In the genomic region with DNA sequence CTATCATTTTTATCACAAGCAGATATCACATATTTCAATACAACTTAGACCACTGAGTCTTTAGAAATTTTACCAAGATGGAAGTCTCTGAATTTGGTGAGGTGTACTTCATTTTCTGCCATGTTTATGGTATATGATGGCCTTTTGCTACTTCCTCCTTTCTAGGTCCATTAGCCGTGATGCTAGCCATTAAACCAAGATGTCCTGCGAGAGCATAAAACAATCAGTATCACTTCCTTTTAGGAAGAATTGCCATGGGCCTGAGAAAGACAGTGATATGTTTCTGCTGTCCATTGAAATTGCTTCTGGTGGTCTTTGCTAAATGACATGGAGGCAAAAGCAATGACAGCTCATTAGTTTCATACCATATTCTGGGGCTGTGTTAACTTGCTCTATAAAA, we compare ENCODE assay signal across 27 cellular contexts.
"Had no signal": no experiment of that assay in that cellular context is flagged by ENCODE, and none has a peak within 500 bp of the region (broad histone marks: within the 10 kb centered on the region; RNA-seq: fewer than 3 reads in every experiment).

No MANE protein-coding gene starts in this region.

- H3K27me3 Mint-ChIP-seq: naive thymus-derived CD8-positive, alpha-beta T cell; natural killer cell treated with Interleukin-12 subunit alpha and Interleukin-12 subunit beta and Interleukin-15 and Interleukin-18, amount 100 ng/mL, for 72 hours; stimulated activated naive B cell treated with anti-CD40 and anti-IgM and Interleukin-4, amounts not matched to agents 10 μg/mL and 1 μg/mL and 100 μg/mL, for 72 hours; stimulated activated naive CD8-positive, alpha-beta T cell treated with anti-CD3 and anti-CD28 coated beads, Interleukin-15, Interleukin-2, amounts not matched to agents 100 ng/mL and 50 ng/mL, for 24 hours had no signal

- H3K4me3 ChIP-seq: pancreas, prostate gland, right lobe of liver, sigmoid colon, stomach, thoracic aorta, thyroid gland, tibial nerve, upper lobe of right lung, uterus had no signal

- H3K9me3 Mint-ChIP-seq: nephron progenitor cell; neural crest cell; stimulated activated naive B cell treated with anti-CD40 and anti-IgM and Interleukin-4, amounts not matched to agents 10 μg/mL and 1 μg/mL and 100 μg/mL, for 72 hours had no signal

- H3K27me3 ChIP-seq: neutrophil, pancreas, right lobe of liver, sigmoid colon, stomach, thyroid gland, tibial nerve, upper lobe of right lung, uterus had no signal

- H3K9me3 ChIP-seq: neutrophil, pancreas, prostate gland, right lobe of liver, sigmoid colon, stomach, thoracic aorta, thyroid gland, tibial nerve, upper lobe of right lung, uterus had no signal

- H3K27ac Mint-ChIP-seq: naive thymus-derived CD8-positive, alpha-beta T cell; natural killer cell treated with Interleukin-12 subunit alpha and Interleukin-12 subunit beta and Interleukin-15 and Interleukin-18, amount 100 ng/mL, for 72 hours; nephron progenitor cell; stimulated activated effector memory CD8-positive, alpha-beta T cell treated with anti-CD3 and anti-CD28 coated beads, Interleukin-12 subunit alpha, Interleukin-12 subunit beta, amount 100 ng/mL, for 72 hours; stimulated activated naive B cell treated with anti-CD40 and anti-IgM and Interleukin-4, amounts not matched to agents 10 μg/mL and 1 μg/mL and 100 μg/mL, for 72 hours; stimulated activated naive CD8-positive, alpha-beta T cell treated with anti-CD3 and anti-CD28 coated beads, Interleukin-15, Interleukin-2, amounts not matched to agents 100 ng/mL and 50 ng/mL, for 24 hours had no signal

- H3K36me3 Mint-ChIP-seq: naive thymus-derived CD8-positive, alpha-beta T cell; stimulated activated effector memory CD8-positive, alpha-beta T cell treated with anti-CD3 and anti-CD28 coated beads, Interleukin-12 subunit alpha, Interleukin-12 subunit beta, amount 100 ng/mL, for 72 hours; stimulated activated naive B cell treated with anti-CD40 and anti-IgM and Interleukin-4, amounts not matched to agents 10 μg/mL and 1 μg/mL and 100 μg/mL, for 72 hours had no signal

- DNase-seq: naive thymus-derived CD8-positive, alpha-beta T cell; nephron progenitor cell; nucleus accumbens; pancreas; right cardiac atrium; right lobe of liver; sigmoid colon; small intestine; stimulated activated CD4-positive, alpha-beta T cell treated with anti-CD3 and anti-CD28 coated beads, Interleukin-15, amount 100 ng/mL, for 24 hours; stimulated activated CD4-positive, alpha-beta T cell treated with anti-CD3 and anti-CD28 coated beads, Interleukin-2, amount 100 ng/mL, for 24 hours; stimulated activated CD4-positive, alpha-beta T cell treated with anti-CD3 and anti-CD28 coated beads, Interleukin-2, amount 100 ng/mL, for 48 hours; stimulated activated CD4-positive, alpha-beta T cell treated with anti-CD3 and anti-CD28 coated beads, Interleukin-4, amount 100 ng/mL, for 24 hours; stimulated activated naive B cell treated with anti-CD40 and anti-IgM and Interleukin-4, amounts not matched to agents 10 μg/mL and 1 μg/mL and 100 μg/mL, for 72 hours; stimulated activated naive CD4-positive, alpha-beta T cell treated with Interleukin-2 at 50 U/mL for 16 hours; stomach; thyroid gland; trophoblast cell; upper lobe of right lung; uterus had no signal

- ATAC-seq: naive thymus-derived CD8-positive, alpha-beta T cell; natural killer cell treated with Interleukin-12 subunit alpha and Interleukin-12 subunit beta and Interleukin-15 and Interleukin-18, amount 100 ng/mL, for 72 hours; pancreas; right cardiac atrium; right lobe of liver; stimulated activated effector memory CD8-positive, alpha-beta T cell treated with anti-CD3 and anti-CD28 coated beads, Interleukin-12 subunit alpha, Interleukin-12 subunit beta, amount 100 ng/mL, for 72 hours; stimulated activated naive B cell treated with anti-CD40 and anti-IgM and Interleukin-4, amounts not matched to agents 10 μg/mL and 1 μg/mL and 100 μg/mL, for 72 hours; upper lobe of right lung had no signal

- H3K4me1 ChIP-seq: pancreas, prostate gland, right lobe of liver, sigmoid colon, stomach, thyroid gland, tibial nerve, upper lobe of right lung, uterus had no signal

- H3K27ac ChIP-seq: neutrophil, pancreas, prostate gland, right lobe of liver, sigmoid colon, stomach, thoracic aorta, thyroid gland, tibial nerve, upper lobe of right lung, uterus had no signal

- FAIRE-seq: pancreas, small intestine had no signal

- H3K36me3 ChIP-seq: neutrophil, pancreas, prostate gland, right lobe of liver, sigmoid colon, stomach, thoracic aorta, thyroid gland, tibial nerve, upper lobe of right lung, uterus had no signal

- H3K4me1 Mint-ChIP-seq: naive thymus-derived CD8-positive, alpha-beta T cell; nephron progenitor cell; neural crest cell; stimulated activated effector memory CD8-positive, alpha-beta T cell treated with anti-CD3 and anti-CD28 coated beads, Interleukin-12 subunit alpha, Interleukin-12 subunit beta, amount 100 ng/mL, for 72 hours; stimulated activated naive B cell treated with anti-CD40 and anti-IgM and Interleukin-4, amounts not matched to agents 10 μg/mL and 1 μg/mL and 100 μg/mL, for 72 hours had no signal

- H3K4me3 Mint-ChIP-seq: naive thymus-derived CD8-positive, alpha-beta T cell; natural killer cell treated with Interleukin-12 subunit alpha and Interleukin-12 subunit beta and Interleukin-15 and Interleukin-18, amount 100 ng/mL, for 72 hours; nephron progenitor cell; neural crest cell; stimulated activated effector memory CD8-positive, alpha-beta T cell treated with anti-CD3 and anti-CD28 coated beads, Interleukin-12 subunit alpha, Interleukin-12 subunit beta, amount 100 ng/mL, for 72 hours; stimulated activated naive B cell treated with anti-CD40 and anti-IgM and Interleukin-4, amounts not matched to agents 10 μg/mL and 1 μg/mL and 100 μg/mL, for 72 hours; stimulated activated naive CD8-positive, alpha-beta T cell treated with anti-CD3 and anti-CD28 coated beads, Interleukin-15, Interleukin-2, amounts not matched to agents 100 ng/mL and 50 ng/mL, for 24 hours had no signal
